Comparison of ENCODE assay signal across 19 cellular contexts in genomic region chr15:67505675-67506572, GRCh38. TPM values are rescaled to one million over a fixed set of nuclear protein-coding genes. Genes with fewer than 3 reads are reported as not detected.
A peak's percentile ranks its signal among the peaks of the same experiment; 100 is the strongest.
DNase-seq lines count a peak whose midpoint lies in the region; ATAC-seq and TF ChIP-seq lines count a peak whose summit lies in the region.
"Had no signal": no experiment of that assay in that cellular context is flagged by ENCODE, and none has a peak within 500 bp of the region (broad histone marks: within the 10 kb centered on the region; RNA-seq: fewer than 3 reads in every experiment).

No MANE protein-coding gene starts in this region.

- H3K27me3 ChIP-seq in Loucy (ENCODE audit: insufficient read depth, low read length, poor library complexity, severe bottlenecking) (no peaks in the 10 kb centered on the region), Peyer's patch (no peaks in the 10 kb centered on the region)
- H3K27me3 ChIP-seq: ovary, sigmoid colon, stomach had no signal

- H3K27ac Mint-ChIP-seq in naive B cell = peak overlapping the region in 4 of 6 donors; percentile 14 to 71 (median 32)
- H3K27ac Mint-ChIP-seq: activated naive CD4-positive, alpha-beta T cell treated with anti-CD3 and anti-CD28 coated beads, Interleukin-2, amount 50 U/mL, for 24 hours had no signal

- H3K27ac ChIP-seq in Peyer's patch = no peak overlapping the region
- H3K27ac ChIP-seq: ovary, sigmoid colon, stomach had no signal

- no peaks in the 10 kb centered on the region for H3K9me3 Mint-ChIP-seq in naive B cell
- H3K9me3 Mint-ChIP-seq: activated naive CD4-positive, alpha-beta T cell treated with anti-CD3 and anti-CD28 coated beads, Interleukin-2, amount 50 U/mL, for 24 hours; activated T-cell treated with anti-CD3 and anti-CD28 coated beads, Interleukin-2, amount 50 U/mL, for 4 hours had no signal

- no peak for TF ChIP-seq POLR2A in Peyer's patch (IDR thresholded peaks at IDR 0.05)

- POLR2A ChIA-PET in GM10248 (lab: Yijun Ruan, JAX) = no interaction called here

- no peaks in the 10 kb centered on the region for H4K20me1 ChIP-seq in Loucy (ENCODE audit: insufficient read depth, low read length, poor library complexity, severe bottlenecking)

- TF ChIP-seq CTCF in GM10248 (IDR thresholded peaks at IDR 0.05; ENCODE audit: control extremely low read depth, extremely low read depth, low read depth, missing control alignments) (no peak), Loucy (conservative IDR thresholded peaks at IDR 0.05; ENCODE audit: low read length) (no peak), Peyer's patch (IDR thresholded peaks at IDR 0.05) (no peak)

- H3K79me2 ChIP-seq in Loucy (ENCODE audit: insufficient read depth, low read length) = no peaks in the 10 kb centered on the region

- peak overlapping the region in 3 of 8 donors; percentile 2 to 48 (median 2) for H3K4me3 Mint-ChIP-seq in naive B cell
- H3K4me3 Mint-ChIP-seq: activated naive CD4-positive, alpha-beta T cell treated with anti-CD3 and anti-CD28 coated beads, Interleukin-2, amount 50 U/mL, for 24 hours; activated T-cell treated with anti-CD3 and anti-CD28 coated beads, Interleukin-2, amount 50 U/mL, for 4 hours had no signal

- H3K36me3 ChIP-seq in Loucy (ENCODE audit: insufficient read depth, low read length) (no peaks in the 10 kb centered on the region), Peyer's patch (no peaks in the 10 kb centered on the region)
- H3K36me3 ChIP-seq: ovary had no signal

- H3K9me3 ChIP-seq in Loucy (ENCODE audit: insufficient read depth, low read depth, low read length) (no peaks in the 10 kb centered on the region), Peyer's patch (no peaks in the 10 kb centered on the region)
- H3K9me3 ChIP-seq: Caco-2, ovary, sigmoid colon, stomach had no signal

- ATAC-seq in naive B cell (ENCODE audit: low read depth in 2 of 2) (peak; percentile 45 to 55), GM18909 (IDR thresholded peaks at IDR 0.05; ENCODE audit: poor library complexity, unreplicated experiment) (no peak), GM18907 (IDR thresholded peaks at IDR 0.05; ENCODE audit: unreplicated experiment) (no peak)
- ATAC-seq: activated T-cell treated with anti-CD3 and anti-CD28 coated beads, Interleukin-2, amount 50 U/mL, for 4 hours had no signal

- peaks cover 18 to 32% (median 23%) of the 10 kb centered on the region in 3 donors for H3K4me1 Mint-ChIP-seq in naive B cell
- H3K4me1 Mint-ChIP-seq: activated naive CD4-positive, alpha-beta T cell treated with anti-CD3 and anti-CD28 coated beads, Interleukin-2, amount 50 U/mL, for 24 hours had no signal

- CTCF ChIA-PET in GM10248 (lab: Yijun Ruan, JAX) = interaction anchor here (1.1 to 1.2 kb wide), 2 partner anchors 9 to 73 kb away, joined by 3 to 4 read pairs; no protein-coding TSS in a partner anchor

- H2AFZ ChIP-seq in Loucy (ENCODE audit: low read length) = peak overlapping the region; percentile 66; the same call in 1 of the 2 replicates

- H3K9me2 ChIP-seq in Loucy (replicated peaks; ENCODE audit: low read depth, low read length) = no peaks in the 10 kb centered on the region

- H3K27me3 Mint-ChIP-seq in naive B cell = no peaks in the 10 kb centered on the region
- H3K27me3 Mint-ChIP-seq: activated naive CD4-positive, alpha-beta T cell treated with anti-CD3 and anti-CD28 coated beads, Interleukin-2, amount 50 U/mL, for 24 hours had no signal

- H3K4me1 ChIP-seq in Loucy (ENCODE audit: insufficient read depth, low read length, poor library complexity, severe bottlenecking) = peaks cover 33% of the 10 kb centered on the region
- no peaks in the 10 kb centered on the region for H3K4me1 ChIP-seq in Peyer's patch
- H3K4me1 ChIP-seq: Caco-2, sigmoid colon, stomach had no signal

- H3K36me3 Mint-ChIP-seq in naive B cell = peaks cover 0 to 4% of the 10 kb centered on the region in 2 donors

- H3K4me2 ChIP-seq in Loucy (ENCODE audit: low read depth, low read length, poor library complexity, severe bottlenecking) = peak overlapping the region; percentile 7

- H3K9ac ChIP-seq in Loucy (ENCODE audit: low read depth, low read length, poor library complexity, severe bottlenecking) = no peak overlapping the region

- no peaks in the 10 kb centered on the region for H3F3A ChIP-seq in Loucy (ENCODE audit: low read depth)

- H3K4me3 ChIP-seq in Loucy (ENCODE audit: low read length, poor library complexity, severe bottlenecking) (no peak overlapping the region), Peyer's patch (no peak overlapping the region)
- H3K4me3 ChIP-seq: ovary, sigmoid colon, stomach had no signal

- peak; percentile 16 for DNase-seq in GM10248 (ENCODE audit: extremely low spot score)
- DNase-seq in SIG-M5 (lab: John Stamatoyannopoulos, UW) = peak; percentile 34
- DNase-seq in naive B cell = no peak
- DNase-seq in activated T-cell treated with anti-CD3 and anti-CD28 coated beads, Interleukin-2, amount 50 U/mL, for 1 hour = no peak
- DNase-seq in Peyer's patch = no peak
- DNase-seq: activated CD4-positive, alpha-beta T cell treated with anti-CD3 and anti-CD28 coated beads, Interleukin-2, amount 50 U/mL, for 4 hours; activated T-cell treated with anti-CD3 and anti-CD28 coated beads, Interleukin-2, amount 50 U/mL, for 4 hours; Caco-2; EL; IMR-90; NCI-H1092 treated with DMSO at 0.1 percent for 48 hours; NCI-H526; ovary; sigmoid colon; stomach had no signal

RNA-seq across cellular contexts. Expression of gene C15orf61, which starts 15.0 kb away (rescaled TPM):
- polyA plus RNA-seq in naive B cell (ENCODE audit: low read depth in 6 of 6) = 1 to 10 TPM; 3.5 to 8.9 (median 6.0) TPM
- total RNA-seq in Peyer's patch = 10 to 100 TPM in 1 of 4 donors, 1 to 10 TPM in 3; 2.5 to 10.7 (median 7.6) TPM

RNA-seq across cellular contexts. Expression of gene MAP2K5, which starts 36.6 kb away (rescaled TPM):
- 10 to 100 TPM; 11.4 to 23.1 (median 14.7) TPM for polyA plus RNA-seq in naive B cell (ENCODE audit: low read depth in 6 of 6)
- 10 to 100 TPM; 14.0 to 50.3 (median 21.2) TPM for total RNA-seq in Peyer's patch

Comparison
In these comparisons a context has a peak if more than half of its experiments do, and no peak if none do; other contexts are left out.
1. DNase-seq: peak in GM10248 (single experiment) and SIG-M5 (single experiment); none in naive B cell (single experiment), activated T-cell treated with anti-CD3 and anti-CD28 coated beads, Interleukin-2, amount 50 U/mL, for 1 hour (single experiment) and Peyer's patch (0 of 3).
2. ATAC-seq: peak in naive B cell (2 of 2); none in GM18909 (single experiment) and GM18907 (single experiment).